Comparison of ENCODE assay signal across 9 cellular contexts in genomic region chr12:120649442-120650248, GRCh38. TPM values are rescaled to one million over a fixed set of nuclear protein-coding genes. Genes with fewer than 3 reads are reported as not detected.
DNase-seq lines count a peak whose midpoint lies in the region; ATAC-seq, FAIRE-seq and TF ChIP-seq lines count a peak whose summit lies in the region.
"Had no signal": no experiment of that assay in that cellular context is flagged by ENCODE, and none has a peak within 500 bp of the region (broad histone marks: within the 10 kb centered on the region; RNA-seq: fewer than 3 reads in every experiment).

No MANE protein-coding gene starts in this region.

- peak; percentile 37; the same call in 2 of the 3 replicates for TF ChIP-seq CTCF in H9 (conservative IDR thresholded peaks at IDR 0.05)

- H3K4me3 ChIP-seq in muscle layer of duodenum (ENCODE audit: low read depth in 1 of 2, low read length in 2 of 2) = peak overlapping the region; percentile 53 to 56

- H4K5ac ChIP-seq in H9 (ENCODE audit: insufficient read length, low read depth, low read length) = no peak overlapping the region

- H2BK12ac ChIP-seq in H9 (ENCODE audit: insufficient read length, low read depth, low read length) = no peak overlapping the region

- no peaks in the 10 kb centered on the region for H3K36me3 Mint-ChIP-seq in H9 (ENCODE audit: insufficient read depth in 1 of 3, low read depth in 3 of 3)

- no peak overlapping the region for H4K91ac ChIP-seq in H9 (ENCODE audit: insufficient read length, low read depth, low read length)

- H2BK5ac ChIP-seq in H9 (ENCODE audit: insufficient read length, low read length) = no peak overlapping the region

- peak overlapping the region in 1 of 3 experiments; percentile 90; a peak in 2 of 7 replicates for H3K27ac Mint-ChIP-seq in H9

- no peak overlapping the region for H3T11ph ChIP-seq in H9 (ENCODE audit: low read length)

- no peak overlapping the region for H3K18ac ChIP-seq in H9 (ENCODE audit: insufficient read length, low read depth, low read length)

- H3K27ac ChIP-seq in H9 (ENCODE audit: insufficient read length, low read depth, low read length) (no peak overlapping the region), angular gyrus (ENCODE audit: low read depth, low read length) (peak overlapping the region; percentile 79), muscle layer of duodenum (ENCODE audit: low read length) (peak overlapping the region; percentile 31)

- H3K4me2 ChIP-seq in H9 (ENCODE audit: insufficient read depth, insufficient read length, low read length) = peak overlapping the region; percentile 45

- H3K27me3 Mint-ChIP-seq in H9 (ENCODE audit: low read depth) = peaks cover 19% of the 10 kb centered on the region

- no peaks in the 10 kb centered on the region for H3K27me3 ChIP-seq in H9 (ENCODE audit: insufficient read depth, low read length)
- no peaks in the 10 kb centered on the region for H3K27me3 ChIP-seq in muscle layer of duodenum (ENCODE audit: low read depth, low read length)

- no peaks in the 10 kb centered on the region for H3K79me2 ChIP-seq in H9 (ENCODE audit: insufficient read depth, low read length)

- H3K79me1 ChIP-seq in H9 (ENCODE audit: insufficient read depth, low read depth, low read length, poor library complexity, severe bottlenecking) = no peaks in the 10 kb centered on the region

- no peak overlapping the region for H3K14ac ChIP-seq in H9 (ENCODE audit: insufficient read depth, low read length)

- WGBS in H9 (ENCODE audit: extremely low coverage, insufficient read length, low lambda C conversion rate) = no CpG with 5 or more reads among the region's 33 CpGs

- H3K9me3 Mint-ChIP-seq in H9 = no peaks in the 10 kb centered on the region

- no peaks in the 10 kb centered on the region for H3K9me3 ChIP-seq in H9 (ENCODE audit: control insufficient read depth, low read depth, low read length)
- H3K9me3 ChIP-seq in muscle layer of duodenum (ENCODE audit: control insufficient read depth in 1 of 2, low read length in 2 of 2) = no peaks in the 10 kb centered on the region

- no peak for ATAC-seq in HG03280 (IDR thresholded peaks at IDR 0.05; ENCODE audit: unreplicated experiment)

- FAIRE-seq in GM12891 (lab: Jason Lieb, UNC) = no peak
- FAIRE-seq: colon had no signal

- H2AFZ ChIP-seq in H9 (ENCODE audit: low read length) = no peak overlapping the region

- H3K4me1 ChIP-seq in H9 (ENCODE audit: insufficient read depth, low read length) = no peaks in the 10 kb centered on the region; the same call in 1 of the 2 replicates
- H3K4me1 ChIP-seq in muscle layer of duodenum (ENCODE audit: control insufficient read depth in 1 of 2, insufficient read depth in 2 of 2, low read length in 2 of 2) = peaks cover 3 to 20% of the 10 kb centered on the region in 2 donors

- H3K23ac ChIP-seq in H9 (ENCODE audit: insufficient read length, low read depth, low read length) = no peak overlapping the region

- no peak overlapping the region for H2AK5ac ChIP-seq in H9 (ENCODE audit: insufficient read length, low read length)

- peaks cover 3% of the 10 kb centered on the region for H3K23me2 ChIP-seq in H9 (ENCODE audit: insufficient read length, low read depth, low read length, poor library complexity, severe bottlenecking)

- peak; percentile 51 for DNase-seq in Ammon's horn (ENCODE audit: low spot score)
- peak; percentile 55 for DNase-seq in H9
- no peak for DNase-seq in UCSD-AML1 (lab: John Stamatoyannopoulos, UW; ENCODE audit: unreplicated experiment)
- DNase-seq in GM12891 (ENCODE audit: insufficient read length, low spot score) = no peak
- DNase-seq in NCI-H2029 (lab: John Stamatoyannopoulos, UW) = no peak

- H3K56ac ChIP-seq in H9 (ENCODE audit: insufficient read length, low read depth, low read length) = no peak overlapping the region

- no peak for TF ChIP-seq POLR2A in GM12891 (IDR thresholded peaks at IDR 0.05; ENCODE audit: low read depth, low read length)

- H2BK120ac ChIP-seq in H9 (ENCODE audit: low read depth, low read length, poor library complexity, severe bottlenecking) = no peak overlapping the region

- H2BK15ac ChIP-seq in H9 (ENCODE audit: low read depth, low read length) = no peak overlapping the region

- no peak overlapping the region for H3K9ac ChIP-seq in H9 (ENCODE audit: extremely low read depth, insufficient read length, low read length)

- H3K4me3 Mint-ChIP-seq in H9 = peak overlapping the region; percentile 64 to 77

- H3K4ac ChIP-seq in H9 (ENCODE audit: low read depth, low read length) = no peak overlapping the region

- peaks cover 30 to 44% of the 10 kb centered on the region in 2 experiments for H3K4me1 Mint-ChIP-seq in H9

- no peaks in the 10 kb centered on the region for H4K20me1 ChIP-seq in H9 (ENCODE audit: control insufficient read depth, insufficient read depth, insufficient read length)

- no peak overlapping the region for H4K8ac ChIP-seq in H9 (replicated peaks; ENCODE audit: insufficient read length, low read depth, low read length)

- H3K36me3 ChIP-seq in muscle layer of duodenum (ENCODE audit: control insufficient read depth in 1 of 2, insufficient read depth in 2 of 2, low read length in 2 of 2) = no peaks in the 10 kb centered on the region

- no peak overlapping the region for H2BK20ac ChIP-seq in H9 (ENCODE audit: low read depth, low read length, poor library complexity, severe bottlenecking)

TF ChIP-seq in GM12891, 5 proteins besides CTCF, POLR2A, EP300 and RAD21:
- TF ChIP-seq TAF1 (IDR thresholded peaks at IDR 0.05; ENCODE audit: low read depth, low read length) (no peak), PAX5 (IDR thresholded peaks at IDR 0.05; ENCODE audit: insufficient read depth, low read length, severe bottlenecking) (no peak), POLR2AphosphoS5 (IDR thresholded peaks at IDR 0.05; ENCODE audit: low read depth, low read length) (no peak), SPI1 (IDR thresholded peaks at IDR 0.05; ENCODE audit: low read depth, low read length) (no peak), POU2F2 (IDR thresholded peaks at IDR 0.05; ENCODE audit: low read depth, low read length) (no peak)
TF ChIP-seq in GM12891: peak in this region for 0.

RNA-seq across cellular contexts. Expression of gene CABP1, which starts 9.2 kb away (rescaled TPM):
- 3.0 and 3.1 TPM in 2 replicates for total RNA-seq in H9 (2021)
- 1.2 TPM for polyA plus RNA-seq in GM12891 (2012; ENCODE audit: low read depth, missing spikeins)

RNA-seq across cellular contexts. Expression of gene MLEC, which starts 37.3 kb away (rescaled TPM):
- 181 TPM in 2 replicates for total RNA-seq in H9 (2021)
- polyA plus RNA-seq in GM12891 (2012; ENCODE audit: low read depth, missing spikeins) = 32.9 TPM

Comparison
In these comparisons a context has a peak if more than half of its experiments do, and no peak if none do; other contexts are left out.
1. DNase-seq: peak in Ammon's horn (single experiment) and H9 (single experiment); none in UCSD-AML1 (single experiment), GM12891 (single experiment) and NCI-H2029 (single experiment).